ENCODE assay signal across 33 cellular contexts in genomic region chr15:42453826-42454225, GRCh38.
"Had no signal": no experiment of that assay in that cellular context is flagged by ENCODE, and none has a peak within 500 bp of the region (broad histone marks: within the 10 kb centered on the region; RNA-seq: fewer than 3 reads in every experiment).

No MANE protein-coding gene starts in this region.

- H3K4me3 ChIP-seq: ascending aorta, MG63, PC-9 had no signal

- DNase-seq: activated CD4-positive, alpha-beta T cell treated with anti-CD3 and anti-CD28 coated beads for 1 hour; activated CD4-positive, alpha-beta T cell treated with anti-CD3 and anti-CD28 coated beads for 48 hours; activated CD4-positive, alpha-beta T cell treated with anti-CD3 and anti-CD28 coated beads, Interleukin-2, amount 50 U/mL, for 4 hours; activated CD4-positive, CD25-positive, alpha-beta regulatory T cell; activated CD8-positive, alpha-beta T cell treated with anti-CD3 and anti-CD28 coated beads for 36 hours; activated effector memory CD4-positive, alpha-beta T cell treated with anti-CD3 and anti-CD28 coated beads, Interleukin-2, amount 50 U/mL, for 16 hours; activated naive CD4-positive, alpha-beta T cell; activated naive CD4-positive, alpha-beta T cell treated with anti-CD3 and anti-CD28 coated beads, Interleukin-2, amount 50 U/mL, for 16 hours; activated naive CD8-positive, alpha-beta T cell treated with anti-CD3 and anti-CD28 coated beads for 36 hours; activated T-cell treated with anti-CD3 and anti-CD28 coated beads, Interleukin-2, amount 50 U/mL, for 1 hour; activated T-cell treated with anti-CD3 and anti-CD28 coated beads, Interleukin-2, amount 50 U/mL, for 72 hours; amygdala; central memory CD4-positive, alpha-beta T cell; Kasumi-1; KBM-7; MG63; NCI-H1048; NCI-H1105 treated with DMSO at 0.1 percent for 48 hours; NCI-H1436; NCI-H1694; NCI-H2029; NCI-H345; NCI-H524 treated with DMSO at 0.1 percent for 48 hours; PC-9; Right ventricle myocardium superior; SW 1271; T-helper 1 cell; T-helper 2 cell; T-helper 9 cell; WERI-Rb-1 had no signal

- H3K9me3 ChIP-seq: ascending aorta, MG63 had no signal

- H2AFZ ChIP-seq: PC-9 had no signal

- H3K4me2 ChIP-seq: PC-9 had no signal

- H3K27me3 ChIP-seq: ascending aorta, MG63 had no signal

- H3K27ac ChIP-seq: ascending aorta, PC-9, WERI-Rb-1 had no signal

- H3K27me3 Mint-ChIP-seq: activated CD8-positive, alpha-beta T cell treated with anti-CD3 and anti-CD28 coated beads for 36 hours; activated naive CD8-positive, alpha-beta T cell treated with anti-CD3 and anti-CD28 coated beads for 36 hours; activated T-helper 17 cell treated with anti-CD3 and anti-CD28 coated beads, Interleukin-2, amount 50 U/mL, for 72 hours; brain had no signal

- H3K27ac Mint-ChIP-seq: activated CD8-positive, alpha-beta T cell treated with anti-CD3 and anti-CD28 coated beads for 36 hours; activated naive CD8-positive, alpha-beta T cell treated with anti-CD3 and anti-CD28 coated beads for 36 hours; activated T-cell treated with anti-CD3 and anti-CD28 coated beads, Interleukin-2, amount 50 U/mL, for 72 hours; activated T-helper 17 cell treated with anti-CD3 and anti-CD28 coated beads, Interleukin-2, amount 50 U/mL, for 72 hours had no signal

- H3K4me3 Mint-ChIP-seq: activated CD8-positive, alpha-beta T cell treated with anti-CD3 and anti-CD28 coated beads for 36 hours; activated naive CD8-positive, alpha-beta T cell treated with anti-CD3 and anti-CD28 coated beads for 36 hours; activated T-cell treated with anti-CD3 and anti-CD28 coated beads, Interleukin-2, amount 50 U/mL, for 72 hours; activated T-helper 17 cell treated with anti-CD3 and anti-CD28 coated beads, Interleukin-2, amount 50 U/mL, for 72 hours had no signal

- H3K9me3 Mint-ChIP-seq: activated CD8-positive, alpha-beta T cell treated with anti-CD3 and anti-CD28 coated beads for 36 hours; activated naive CD8-positive, alpha-beta T cell treated with anti-CD3 and anti-CD28 coated beads for 36 hours; activated T-cell treated with anti-CD3 and anti-CD28 coated beads, Interleukin-2, amount 50 U/mL, for 72 hours; activated T-helper 17 cell treated with anti-CD3 and anti-CD28 coated beads, Interleukin-2, amount 50 U/mL, for 72 hours had no signal
